Comparison of ENCODE assay signal across 9 cellular contexts in the genomic region with DNA sequence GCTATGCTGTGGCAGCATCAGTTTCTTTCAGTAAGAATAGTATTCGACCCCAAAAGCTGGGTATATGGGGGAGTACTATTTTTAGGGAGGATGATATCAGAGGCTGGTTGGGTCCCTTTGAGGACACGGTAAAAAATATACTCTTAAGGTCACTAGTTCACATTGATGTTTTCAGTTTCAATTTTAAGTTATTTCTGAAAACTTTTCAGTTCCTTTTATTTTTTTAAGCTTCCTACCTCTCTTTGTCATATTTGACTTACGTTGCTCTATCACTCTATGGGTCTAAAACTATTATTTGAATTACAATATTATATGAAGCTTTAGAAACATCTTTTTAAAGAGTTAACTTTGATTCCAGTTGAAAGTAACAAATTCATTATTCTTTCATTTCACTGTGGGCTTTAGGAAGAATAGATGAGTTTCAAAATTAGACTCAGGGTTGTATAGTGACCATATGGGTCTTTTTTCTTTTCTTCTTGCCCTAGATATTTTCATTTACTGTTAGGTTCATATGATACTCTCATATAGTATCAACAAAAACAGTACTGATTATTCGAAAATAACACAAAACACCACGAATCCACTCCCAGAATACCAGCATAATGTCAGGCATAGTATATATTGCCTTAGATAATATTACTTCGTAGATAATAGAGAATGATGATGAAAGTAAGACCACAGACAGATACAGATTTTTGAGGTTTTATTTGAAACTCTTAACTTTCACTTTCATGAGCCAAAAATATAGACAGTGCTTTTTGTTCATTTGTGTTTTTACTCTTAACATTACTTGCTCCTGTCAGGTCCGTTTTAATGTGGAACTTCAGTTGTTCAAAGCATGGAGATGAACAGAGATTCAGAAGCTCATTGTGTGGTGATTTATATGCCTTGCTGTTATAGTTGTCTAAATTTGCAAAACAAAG. TPM values are rescaled to one million over a fixed set of nuclear protein-coding genes. Genes with fewer than 3 reads are reported as not detected.
DNase-seq lines count a peak whose midpoint lies in the region; ATAC-seq and TF ChIP-seq lines count a peak whose summit lies in the region.
"Had no signal": no experiment of that assay in that cellular context is flagged by ENCODE, and none has a peak within 500 bp of the region (broad histone marks: within the 10 kb centered on the region; RNA-seq: fewer than 3 reads in every experiment).

No MANE protein-coding gene starts in this region.

- peaks cover 15% of the 10 kb centered on the region for H3K4me1 ChIP-seq in MM.1S (ENCODE audit: low read length)

- H3K9me2 ChIP-seq in MM.1S (replicated peaks; ENCODE audit: insufficient read depth, low read length), result no peaks in the 10 kb centered on the region

- H3K36me3 Mint-ChIP-seq in HFFc6 (ENCODE audit: low read depth), result peaks cover 12% of the 10 kb centered on the region
- H3K36me3 Mint-ChIP-seq in memory B cell, result peaks cover 11% of the 10 kb centered on the region

- H3K4me3 ChIP-seq in MM.1S (ENCODE audit: low read length), result peak overlapping the region; percentile 17; the same call in 1 of the 2 replicates

- peaks cover 33% of the 10 kb centered on the region for H3K4me1 Mint-ChIP-seq in HFFc6 (ENCODE audit: low read depth)
- H3K4me1 Mint-ChIP-seq in memory B cell, result peaks cover 54% of the 10 kb centered on the region

- TF ChIP-seq CTCF in HFFc6 (IDR thresholded peaks at IDR 0.05) (no peak), MM.1S (IDR thresholded peaks at IDR 0.05; ENCODE audit: low read length) (no peak)

- in situ Hi-C loops in ACHN (cut with HindIII; ENCODE audit: low pct_ligation_motif_present, low pct_unique_long_range_greater_than_20kb, low sequenced_read_pairs), result no loop called here

- DNase-seq in HFFc6 (no peak), MM.1S (peak; percentile 72), memory B cell (ENCODE audit: low spot score in 2 of 2) (peak in 1 of 2 donors; percentile 16), ACHN (no peak), left colon (no peak), HT-29 (ENCODE audit: low spot score) (no peak), NCI-H2107 (lab: John Stamatoyannopoulos, UW) (no peak)
- DNase-seq: activated CD4-positive, alpha-beta T cell treated with anti-CD3 and anti-CD28 coated beads, Interleukin-2, amount 50 U/mL, for 48 hours had no signal

- H3K36me3 ChIP-seq in MM.1S (replicated peaks; ENCODE audit: insufficient read depth, low read length), result no peaks in the 10 kb centered on the region

- intact Hi-C loops in left colon (cut with DNase I, micrococcal nuclease), result no loop called here

- no peaks in the 10 kb centered on the region for H3K9me3 ChIP-seq in MM.1S (replicated peaks; ENCODE audit: insufficient read depth, low read length)

- H2AFZ ChIP-seq in MM.1S (ENCODE audit: low read length), result no peak overlapping the region

- H3K9ac ChIP-seq in MM.1S (ENCODE audit: low read length), result no peak overlapping the region

- H3K4me3 Mint-ChIP-seq in HFFc6 (peak overlapping the region; percentile 57), memory B cell (peak overlapping the region; percentile 82)

- H3K27me3 ChIP-seq in MM.1S (replicated peaks; ENCODE audit: insufficient read depth, low read length), result peaks cover 7% of the 10 kb centered on the region

- H3K27me3 Mint-ChIP-seq in HFFc6 (ENCODE audit: insufficient read depth) (peaks cover 4% of the 10 kb centered on the region; the same call in 1 of the 2 replicates), memory B cell (no peaks in the 10 kb centered on the region)

- no peak overlapping the region for H3K27ac ChIP-seq in MM.1S (ENCODE audit: low read length)

- peak overlapping the region; percentile 69 for H3K4me2 ChIP-seq in MM.1S (ENCODE audit: low read depth, low read length)

- H3K9me3 Mint-ChIP-seq in HFFc6 (peaks cover 5% of the 10 kb centered on the region), memory B cell (no peaks in the 10 kb centered on the region)

- H4K20me1 ChIP-seq in MM.1S (ENCODE audit: insufficient read depth, low read length), result no peaks in the 10 kb centered on the region

- ATAC-seq in GM18868 (IDR thresholded peaks at IDR 0.05; ENCODE audit: unreplicated experiment), result peak; percentile 91
- peak; percentile 88 for ATAC-seq in memory B cell (ENCODE audit: low read depth)
- ATAC-seq in left colon, result no peak

- peaks cover 11% of the 10 kb centered on the region; the same call in 1 of the 2 replicates for H3F3A ChIP-seq in MM.1S (ENCODE audit: insufficient read depth, low read length)

- H3K27ac Mint-ChIP-seq in HFFc6 (no peak overlapping the region), memory B cell (peak overlapping the region; percentile 95)

- H3K79me2 ChIP-seq in MM.1S (ENCODE audit: low read length), result no peaks in the 10 kb centered on the region

RNA-seq across cellular contexts. Expression of a gene that starts 9.8 kb away (rescaled TPM):
- 1 to 10 TPM; 2.6 to 6.7 (median 3.4) TPM for total RNA-seq in HFFc6 (2021; fragmentation: NEBNext Ultra II Directional; extraction: Animal tissue kit (Norgen Biotek cat#: 25700))
- 10 to 100 TPM; 28.1 to 32.2 TPM for total RNA-seq in left colon
- 0.81 and 2.2 TPM in 2 replicates for total RNA-seq in HT-29 (2014; rRNA removed; shearing (Covaris generic))
